ENCODE assay signal across 6 cellular contexts in the genomic region with DNA sequence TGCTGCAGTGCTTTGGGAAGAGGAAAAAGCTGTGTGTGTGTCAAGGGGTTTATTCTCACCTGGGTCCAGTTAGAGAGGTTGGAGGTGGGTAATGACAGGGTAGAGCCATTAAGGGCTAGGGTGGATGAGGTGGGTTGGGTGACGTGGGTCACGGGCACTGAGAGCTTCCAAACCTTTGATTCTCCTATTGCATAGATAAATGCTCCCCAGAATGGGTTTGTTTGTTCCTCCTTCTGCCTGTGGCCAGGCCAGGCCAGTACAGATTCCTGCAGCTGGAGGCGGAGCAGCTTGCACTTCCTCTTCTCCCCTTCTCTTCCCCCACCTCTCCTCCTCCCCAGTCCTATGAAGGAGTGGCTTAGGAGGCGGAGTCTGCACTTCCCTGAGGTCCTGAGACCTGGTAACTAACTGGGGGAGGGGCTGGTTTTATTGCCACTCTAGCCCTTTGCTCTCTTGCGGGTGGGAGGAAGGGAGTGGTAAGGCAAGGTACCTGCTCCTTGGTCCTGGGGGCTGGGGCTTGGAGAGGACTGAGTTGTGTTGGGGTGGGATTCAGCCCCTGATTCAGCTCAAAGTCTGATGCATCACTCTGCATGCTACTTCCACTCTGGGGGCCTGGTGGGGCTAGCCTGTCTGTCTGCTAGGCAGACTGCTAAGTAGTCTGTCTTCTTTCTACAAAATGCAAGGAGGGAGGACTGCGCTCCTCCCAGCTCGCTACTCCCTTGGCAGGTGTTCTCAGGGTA. TPM values are rescaled to one million over a fixed set of nuclear protein-coding genes. Genes with fewer than 3 reads are reported as not detected.
DNase-seq lines count a peak whose midpoint lies in the region; ATAC-seq and TF ChIP-seq lines count a peak whose summit lies in the region.

No MANE protein-coding gene starts in this region.

- H3K4me1 ChIP-seq in upper lobe of right lung: peaks cover 31% of the 10 kb centered on the region

- H3K36me3 ChIP-seq in upper lobe of right lung: no peaks in the 10 kb centered on the region

- no peak for TF ChIP-seq CTCF in upper lobe of right lung (IDR thresholded peaks at IDR 0.05)

- peak overlapping the region; percentile 83 for H3K27ac ChIP-seq in upper lobe of right lung

- H3K27me3 ChIP-seq in upper lobe of right lung: peaks cover 6% of the 10 kb centered on the region

- peak overlapping the region; percentile 70 for H3K4me3 ChIP-seq in upper lobe of right lung

- DNase-seq in C1 segment of cervical spinal cord (lab: John Stamatoyannopoulos, UW): peak in 8 of 14 donors; percentile 9 to 37 (median 14)
- peak; percentile 93 to 96 for DNase-seq in NOMO-1 (lab: John Stamatoyannopoulos, UW; ENCODE audit: unreplicated experiment in 2 of 2)
- DNase-seq in globus pallidus (ENCODE audit: low spot score): peak; percentile 60
- DNase-seq in upper lobe of right lung: peak; percentile 87
- no peak for DNase-seq in 8988T

- intact Hi-C loops in upper lobe of right lung (cut with DNase I): no loop called here

- no peaks in the 10 kb centered on the region for H3K9me3 ChIP-seq in upper lobe of right lung

- peak; percentile 71 for ATAC-seq in GM21717 (IDR thresholded peaks at IDR 0.05; ENCODE audit: unreplicated experiment)
- peak; percentile 85 for ATAC-seq in upper lobe of right lung

RNA-seq across cellular contexts. Expression of a gene that starts 3.5 kb away (rescaled TPM):
- 96.8 TPM for total RNA-seq in upper lobe of right lung

RNA-seq across cellular contexts. Expression of a gene that starts 18.9 kb away (rescaled TPM):
- 1.3 TPM for total RNA-seq in upper lobe of right lung

RNA-seq across cellular contexts. Expression of a gene that starts 26.6 kb away (rescaled TPM):
- total RNA-seq in upper lobe of right lung: not detected

RNA-seq across cellular contexts. Expression of a gene that starts 40.1 kb away (rescaled TPM):
- 30.7 TPM for total RNA-seq in upper lobe of right lung

RNA-seq across cellular contexts. Expression of a gene that starts 40.5 kb away (rescaled TPM):
- total RNA-seq in upper lobe of right lung: 26.7 TPM
